ENCODE assay signal across 8 cellular contexts in the genomic region with DNA sequence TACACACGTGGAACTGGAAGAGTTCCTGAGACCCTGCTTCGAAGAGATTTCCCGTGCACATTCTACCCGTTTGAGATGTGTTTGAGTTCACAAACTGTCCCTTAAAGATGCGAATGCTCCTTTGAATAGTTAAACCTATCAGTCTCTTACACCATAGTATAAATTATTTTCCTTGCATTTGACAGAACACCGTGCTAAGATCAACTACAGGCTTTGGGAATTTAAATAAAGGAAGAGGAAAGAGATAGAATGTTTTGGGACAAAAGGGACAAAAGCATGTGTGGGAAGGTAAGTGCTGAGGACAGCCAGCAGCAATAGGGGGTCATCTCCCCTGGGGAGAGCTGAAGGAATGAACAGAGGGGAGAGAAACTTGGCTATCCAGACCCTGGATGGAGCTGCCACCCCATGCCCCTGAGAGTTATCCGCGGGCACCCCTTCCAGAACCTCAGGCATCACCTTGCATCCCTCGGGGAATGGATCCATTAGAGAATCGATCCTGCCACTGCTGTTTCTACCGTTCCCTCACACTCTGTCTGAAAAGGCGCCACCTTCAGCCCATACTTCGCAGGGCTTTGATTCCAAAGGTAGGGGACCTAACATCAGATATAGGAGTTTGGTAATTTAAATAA. TPM values are rescaled to one million over a fixed set of nuclear protein-coding genes. Genes with fewer than 3 reads are reported as not detected.
DNase-seq lines count a peak whose midpoint lies in the region; ATAC-seq and TF ChIP-seq lines count a peak whose summit lies in the region.

No MANE protein-coding gene starts in this region.

- TSS peak; percentile 74 for BruUV-seq in PC-9 (replicated peaks; lab: Mats Ljungman, UMichigan)

- peaks cover 25 to 36% of the 10 kb centered on the region in 2 donors for H3K4me1 Mint-ChIP-seq in natural killer cell

- H3K4me3 ChIP-seq in ACC112 (ENCODE audit: low read depth, low read length), result peak overlapping the region; percentile 86
- H3K4me3 ChIP-seq in PC-9, result peak overlapping the region; percentile 80
- H3K4me3 ChIP-seq in choroid plexus epithelial cell (ENCODE audit: low read depth, low read length), result peak overlapping the region; percentile 62

- H3K9me3 Mint-ChIP-seq in natural killer cell, result no peaks in the 10 kb centered on the region

- no peaks in the 10 kb centered on the region for H3K9me2 ChIP-seq in PC-9 (ENCODE audit: insufficient read depth)

- H3K27me3 Mint-ChIP-seq in natural killer cell (ENCODE audit: low read depth in 2 of 2), result peaks cover 6 to 8% of the 10 kb centered on the region in 2 donors

- no peaks in the 10 kb centered on the region for H3K36me3 ChIP-seq in ACC112 (ENCODE audit: insufficient read depth, low read length)
- H3K36me3 ChIP-seq in PC-9 (ENCODE audit: low read depth), result no peaks in the 10 kb centered on the region

- no peaks in the 10 kb centered on the region for H3K27me3 ChIP-seq in ACC112 (ENCODE audit: insufficient read depth, low read length)
- no peaks in the 10 kb centered on the region for H3K27me3 ChIP-seq in PC-9 (ENCODE audit: insufficient read depth, low read depth)

- DNase-seq in PC-9, result no peak
- DNase-seq in choroid plexus epithelial cell (ENCODE audit: low read depth), result no peak
- no peak for DNase-seq in natural killer cell
- DNase-seq in anterior cingulate cortex (lab: John Stamatoyannopoulos, UW), result no peak
- DNase-seq in AG20443 (ENCODE audit: low spot score), result no peak

- peaks cover 9% of the 10 kb centered on the region for H3K4me1 ChIP-seq in ACC112 (ENCODE audit: control insufficient read depth, insufficient read depth, low read length, unreplicated experiment)
- H3K4me1 ChIP-seq in PC-9 (replicated peaks; ENCODE audit: insufficient read depth), result peaks cover 12% of the 10 kb centered on the region

- H4K20me1 ChIP-seq in PC-9 (ENCODE audit: insufficient read depth), result peaks cover 4% of the 10 kb centered on the region

- CTCF ChIA-PET in PC-9 (lab: Charles Lee), result no interaction called here

- H2AFZ ChIP-seq in ACC112 (ENCODE audit: low read length, unreplicated experiment) (peak overlapping the region; percentile 68), PC-9 (peak overlapping the region; percentile 91)

- H3K27ac ChIP-seq in ACC112 (ENCODE audit: low read depth, low read length) (no peak overlapping the region), PC-9 (no peak overlapping the region)

- intact Hi-C loops in PC-9 (cut with micrococcal nuclease; ENCODE audit: unreplicated experiment), result no loop called here
- intact Hi-C loops in natural killer cell (cut with micrococcal nuclease), result no loop called here

- POLR2A ChIA-PET in PC-9 (lab: Charles Lee; ENCODE audit: unreplicated experiment), result no interaction called here

- no peaks in the 10 kb centered on the region for H3K36me3 Mint-ChIP-seq in natural killer cell

- peak; percentile 45 for TF ChIP-seq CTCF in GM12873 (IDR thresholded peaks at IDR 0.05; ENCODE audit: insufficient read depth, low read depth, low read length, missing control alignments)
- peak; percentile 54; the same call in 1 of the 2 replicates for TF ChIP-seq CTCF in PC-9 (conservative IDR thresholded peaks at IDR 0.05)
- peak; percentile 55 for TF ChIP-seq CTCF in choroid plexus epithelial cell (conservative IDR thresholded peaks at IDR 0.05; ENCODE audit: low read depth, low read length)
- no peak for TF ChIP-seq CTCF in natural killer cell (IDR thresholded peaks at IDR 0.05)

- H3K9me3 ChIP-seq in PC-9 (ENCODE audit: insufficient read depth, low read depth), result no peaks in the 10 kb centered on the region

- peak overlapping the region; percentile 85 for H3K4me3 Mint-ChIP-seq in natural killer cell

- H3K79me2 ChIP-seq in ACC112 (ENCODE audit: control insufficient read depth, insufficient read depth, low read length, unreplicated experiment) (no peaks in the 10 kb centered on the region), PC-9 (ENCODE audit: low read depth) (0 out of 2 replicates have a peak, but pooled peaks cover 11% of the 10 kb centered on the region)

- peak overlapping the region; percentile 82 for H3K4me2 ChIP-seq in PC-9

- H3F3A ChIP-seq in PC-9 (ENCODE audit: insufficient read depth, low read depth), result peaks cover 10% of the 10 kb centered on the region

- peak overlapping the region in 1 of 2 donors; percentile 58 for H3K27ac Mint-ChIP-seq in natural killer cell

- no peak for ATAC-seq in natural killer cell
- ATAC-seq in HG03571 (IDR thresholded peaks at IDR 0.05; ENCODE audit: unreplicated experiment), result no peak

RNA-seq across cellular contexts. Expression of a gene that starts 0.9 kb away (rescaled TPM):
- total RNA-seq in PC-9 (2021) (46.3 and 47.4 TPM in 2 replicates), natural killer cell (1 to 10 TPM; 5.4 to 9.2 (median 7.6) TPM)

RNA-seq across cellular contexts. Expression of a gene that starts 50.8 kb away (rescaled TPM):
- total RNA-seq in PC-9 (2021) (5.1 and 6.3 TPM in 2 replicates), natural killer cell (10 to 100 TPM; 14.1 to 19.7 (median 16.6) TPM)
